ENCODE assay signal across 8 cellular contexts in genomic region chr1:110765640-110766335, GRCh38.
DNase-seq lines count a peak whose midpoint lies in the region; ATAC-seq and TF ChIP-seq lines count a peak whose summit lies in the region.

No MANE protein-coding gene starts in this region.

- H3K4me1 ChIP-seq in adrenal gland (replicated peaks in 1 of 2): no peaks in the 10 kb centered on the region

- H3K27ac ChIP-seq in adrenal gland: no peak overlapping the region

- no peak overlapping the region for H3K4me3 ChIP-seq in adrenal gland

- 11 to 14% (median 13%) methylated on average over 5 of the region's 5 CpGs for WGBS in adrenal gland, 4 donors

- ATAC-seq in GM18517 (IDR thresholded peaks at IDR 0.05; ENCODE audit: unreplicated experiment) (no peak), GM21619 (IDR thresholded peaks at IDR 0.05; ENCODE audit: unreplicated experiment) (no peak)

- DNase-seq in ELF-1 (ENCODE audit: low read depth, low spot score) (peak; percentile 5), RPMI8226 (peak; percentile 64), adrenal gland (peak; percentile 25 to 63 (median 42)), hepatic stellate cell (ENCODE audit: low spot score) (peak; percentile 32)
- peak; percentile 47 for DNase-seq in stimulated activated CD4-positive, alpha-beta T cell treated with anti-CD3 and anti-CD28 coated beads, Interleukin-1b, Interleukin-23, amount 100 ng/mL, for 48 hours

- intact Hi-C loops in adrenal gland (cut with DNase I): loop anchor here (2.0 to 10.0 kb wide), 3 partner anchors 135 to 241 kb away; no protein-coding TSS in a partner anchor

- TF ChIP-seq CTCF in LNCAP (IDR thresholded peaks at IDR 0.05): peak; percentile 87
- TF ChIP-seq CTCF in adrenal gland (IDR thresholded peaks at IDR 0.05): peak; percentile 64 to 90 (median 78)

- peaks cover 7% of the 10 kb centered on the region for H3K27me3 ChIP-seq in adrenal gland

- no peaks in the 10 kb centered on the region for H3K36me3 ChIP-seq in adrenal gland (replicated peaks in 1 of 2)

- no peak for TF ChIP-seq POLR2A in adrenal gland (IDR thresholded peaks at IDR 0.05)

- no peaks in the 10 kb centered on the region for H3K9me3 ChIP-seq in adrenal gland (replicated peaks in 1 of 3)

Comparison
In these comparisons a context has a peak if more than half of its experiments do, and no peak if none do; other contexts are left out.
1. DNase-seq: peak in every context shown above with its lines; median percentile 64 in RPMI8226; 47 in stimulated activated CD4-positive, alpha-beta T cell treated with anti-CD3 and anti-CD28 coated beads, Interleukin-1b, Interleukin-23, amount 100 ng/mL, for 48 hours; 42 in adrenal gland; 32 in hepatic stellate cell; 5 in ELF-1.